ENCODE assay signal across 1 cellular context in genomic region chr6:11179088-11179977, GRCh38.
TF ChIP-seq lines count a peak whose summit lies in the region.

No MANE protein-coding gene starts in this region.

TF ChIP-seq in HepG2, 621 proteins besides CTCF, POLR2A, EP300 and RAD21:
- TF ChIP-seq GATAD2A (CRISPR knock-in tag; IDR thresholded peaks at IDR 0.05) (peak; percentile 54), SALL1 (CRISPR knock-in tag; IDR thresholded peaks at IDR 0.05) (0 out of 2 replicates have a peak, but pooled peaks have one; percentile 6), SETDB1 (CRISPR knock-in tag; IDR thresholded peaks at IDR 0.05; ENCODE audit: borderline replicate concordance) (no peak), NCOR1 (IDR thresholded peaks at IDR 0.05; ENCODE audit: borderline replicate concordance, low read length) (no peak; the same call in 1 of the 2 replicates), PATZ1 (CRISPR knock-in tag; IDR thresholded peaks at IDR 0.05) (0 out of 2 replicates have a peak, but pooled peaks have one; percentile 15), ZNF768 (CRISPR knock-in tag; IDR thresholded peaks at IDR 0.05) (peak; percentile 85), ZNF331 (CRISPR knock-in tag; IDR thresholded peaks at IDR 0.05) (0 out of 2 replicates have a peak, but pooled peaks have one; percentile 47), ZNF549 (CRISPR knock-in tag; IDR thresholded peaks at IDR 0.05) (no peak), TARDBP (CRISPR knock-in tag; IDR thresholded peaks at IDR 0.05) (no peak; the same call in 1 of the 2 replicates), NR2F6 (IDR thresholded peaks at IDR 0.05) (no peak), NR2F6 (CRISPR knock-in tag; IDR thresholded peaks at IDR 0.05) (peak; percentile 6; the same call in 1 of the 2 replicates), RARA (CRISPR knock-in tag; IDR thresholded peaks at IDR 0.05) (peak; percentile 12; the same call in 1 of the 2 replicates), NCOA2 (CRISPR knock-in tag; IDR thresholded peaks at IDR 0.05) (peak; percentile 56; the same call in 1 of the 2 replicates), PAXIP1 (CRISPR knock-in tag; conservative IDR thresholded peaks at IDR 0.05) (0 out of 2 replicates have a peak, but pooled peaks have one; percentile 17), MAFG (CRISPR knock-in tag; IDR thresholded peaks at IDR 0.05) (no peak), NR2F2 (IDR thresholded peaks at IDR 0.05; ENCODE audit: borderline replicate concordance, low read depth) (0 out of 2 replicates have a peak, but pooled peaks have one; percentile 29), FOXA1 (IDR thresholded peaks at IDR 0.05) (no peak), FOXA1 (CRISPR knock-in tag; IDR thresholded peaks at IDR 0.05) (peak; percentile 39; the same call in 1 of the 2 replicates), SOX6 (IDR thresholded peaks at IDR 0.05) (no peak), SOX6 (CRISPR knock-in tag; IDR thresholded peaks at IDR 0.05) (peak; percentile 63; the same call in 1 of the 2 replicates), CREB1 (IDR thresholded peaks at IDR 0.05) (no peak), CREB1 (CRISPR knock-in tag; IDR thresholded peaks at IDR 0.05) (0 out of 2 replicates have a peak, but pooled peaks have one; percentile 25), RXRA (CRISPR knock-in tag; IDR thresholded peaks at IDR 0.05) (0 out of 2 replicates have a peak, but pooled peaks have one; percentile 10), CREM (IDR thresholded peaks at IDR 0.05) (peak; percentile 44; the same call in 1 of the 2 replicates), CREM (CRISPR knock-in tag; IDR thresholded peaks at IDR 0.05) (no peak), CBX5 (CRISPR knock-in tag; IDR thresholded peaks at IDR 0.05; ENCODE audit: borderline replicate concordance) (0 out of 2 replicates have a peak, but pooled peaks have one; percentile 26), RCOR2 (CRISPR knock-in tag; IDR thresholded peaks at IDR 0.05) (0 out of 2 replicates have a peak, but pooled peaks have one; percentile 53), ETV5 (CRISPR knock-in tag; IDR thresholded peaks at IDR 0.05; ENCODE audit: borderline replicate concordance) (peak; percentile 29; the same call in 1 of the 2 replicates), SOX5 (CRISPR knock-in tag; IDR thresholded peaks at IDR 0.05; ENCODE audit: borderline replicate concordance) (peak; percentile 78; the same call in 1 of the 2 replicates), HNRNPL (IDR thresholded peaks at IDR 0.05; ENCODE audit: low read depth, low read length) (no peak), ZNF570 (CRISPR knock-in tag; IDR thresholded peaks at IDR 0.05; ENCODE audit: borderline replicate concordance) (no peak), TCF7 (IDR thresholded peaks at IDR 0.05; ENCODE audit: low read depth) (peak; percentile 64), HINFP (CRISPR knock-in tag; IDR thresholded peaks at IDR 0.05; ENCODE audit: low read depth) (no peak), ZBTB33 (CRISPR knock-in tag; IDR thresholded peaks at IDR 0.05) (peak; percentile 54; the same call in 1 of the 2 replicates), SALL2 (CRISPR knock-in tag; IDR thresholded peaks at IDR 0.05) (no peak), TFAP4 (IDR thresholded peaks at IDR 0.05; ENCODE audit: borderline replicate concordance, low read depth) (peak; percentile 32; the same call in 1 of the 2 replicates), HNF1A (IDR thresholded peaks at IDR 0.05; ENCODE audit: low read depth) (no peak), HNF1A (CRISPR knock-in tag; IDR thresholded peaks at IDR 0.05; ENCODE audit: borderline replicate concordance) (0 out of 2 replicates have a peak, but pooled peaks have one; percentile 22), LCORL (IDR thresholded peaks at IDR 0.05) (no peak), LCORL (CRISPR knock-in tag; IDR thresholded peaks at IDR 0.05) (no peak), NFIC (IDR thresholded peaks at IDR 0.05; ENCODE audit: low read length) (0 out of 2 replicates have a peak, but pooled peaks have one; percentile 29), ZNF687 (CRISPR knock-in tag; IDR thresholded peaks at IDR 0.05) (peak; percentile 25; the same call in 1 of the 2 replicates), ZNF563 (CRISPR knock-in tag; IDR thresholded peaks at IDR 0.05) (peak; percentile 98), HMG20A (CRISPR knock-in tag; IDR thresholded peaks at IDR 0.05; ENCODE audit: borderline replicate concordance) (peak; percentile 7; the same call in 1 of the 2 replicates), SAP130 (CRISPR knock-in tag; IDR thresholded peaks at IDR 0.05; ENCODE audit: low read depth) (peak; percentile 20; the same call in 1 of the 2 replicates), SOX13 (IDR thresholded peaks at IDR 0.05) (peak; percentile 82), SOX13 (CRISPR knock-in tag; conservative IDR thresholded peaks at IDR 0.05 in 1 of 2, IDR thresholded peaks at IDR 0.05 in 1 of 2) (peak in 1 of 2 experiments; percentile 95; a peak in 2 of 4 replicates), FOXA3 (CRISPR knock-in tag; IDR thresholded peaks at IDR 0.05) (peak; percentile 59), KDM5A (IDR thresholded peaks at IDR 0.05; ENCODE audit: borderline replicate concordance, low read length) (no peak), BCL6 (CRISPR knock-in tag; IDR thresholded peaks at IDR 0.05) (peak; percentile 63)
